23 cellular contexts compared by ENCODE assay signal in genomic region chr15:63084806-63085205, GRCh38. TPM values are rescaled to one million over a fixed set of nuclear protein-coding genes. Genes with fewer than 3 reads are reported as not detected.
A peak's percentile ranks its signal among the peaks of the same experiment; 100 is the strongest.
DNase-seq lines count a peak whose midpoint lies in the region; ATAC-seq, FAIRE-seq and TF ChIP-seq lines count a peak whose summit lies in the region.
"Had no signal": no experiment of that assay in that cellular context is flagged by ENCODE, and none has a peak within 500 bp of the region (broad histone marks: within the 10 kb centered on the region; RNA-seq: fewer than 3 reads in every experiment).

No MANE protein-coding gene starts in this region.

- POLR2A ChIA-PET in A549 (lab: Yijun Ruan, JAX): no interaction called here
- POLR2A ChIA-PET in IMR-90 (lab: Charles Lee; ENCODE audit: unreplicated experiment): no interaction called here
- POLR2A ChIA-PET in HepG2 (lab: Yijun Ruan, JAX): interaction anchor here (0.8 kb wide), 1 partner anchor 36 kb away, joined by 3 read pairs; no protein-coding TSS in a partner anchor

- no peak overlapping the region for H2AK9ac ChIP-seq in IMR-90 (replicated peaks; ENCODE audit: low read depth, low read length, poor library complexity)

- FAIRE-seq in A549 (lab: Jason Lieb, UNC) (no peak), HepG2 (lab: Jason Lieb, UNC) (no peak)
- FAIRE-seq: A204.1, G401.6, GM12892, GM19239, H1 had no signal

- H4K5ac ChIP-seq in IMR-90 (ENCODE audit: low read depth, low read length): no peak overlapping the region

- H2AFZ ChIP-seq in IMR-90 (replicated peaks; ENCODE audit: low read length, poor library complexity): no peak overlapping the region
- H2AFZ ChIP-seq in HepG2 (ENCODE audit: low read length): no peak overlapping the region
- H2AFZ ChIP-seq: GM23248 had no signal

- no peak for TF ChIP-seq CTCF in A549 (IDR thresholded peaks at IDR 0.05)
- no peak for TF ChIP-seq CTCF in IMR-90 (conservative IDR thresholded peaks at IDR 0.05; ENCODE audit: low read depth, low read length)
- no peak for TF ChIP-seq CTCF in HepG2 (CRISPR knock-in tag; IDR thresholded peaks at IDR 0.05)

- H3K79me1 ChIP-seq in IMR-90 (ENCODE audit: low read depth in 1 of 2, low read length in 2 of 2): peaks cover 0 to 6% of the 10 kb centered on the region in 2 experiments; a peak in 1 of 4 replicates

- no TSS peak for BruUV-seq in IMR-90 (replicated peaks; lab: Mats Ljungman, UMichigan)
- BruUV-seq in HepG2 (replicated peaks; lab: Mats Ljungman, UMichigan): no TSS peak

- no peaks in the 10 kb centered on the region for H3K9me3 ChIP-seq in A549
- no peaks in the 10 kb centered on the region for H3K9me3 ChIP-seq in IMR-90 (ENCODE audit: control insufficient read depth, insufficient read depth, low read length)
- no peaks in the 10 kb centered on the region for H3K9me3 ChIP-seq in HepG2 (ENCODE audit: low read length)
- H3K9me3 ChIP-seq: BE2C; BLaER1 treated with 17β-estradiol and CSF1 and Interleukin-3, amounts not matched to agents 10 nM and 100 nM had no signal

- no peak overlapping the region for H4K91ac ChIP-seq in IMR-90 (ENCODE audit: insufficient read depth, low read depth, low read length)

- H3K4ac ChIP-seq in IMR-90 (ENCODE audit: low read depth, low read length): no peak overlapping the region

- intact Hi-C loops in IMR-90 (cut with micrococcal nuclease) (no loop called here), HepG2 (cut with micrococcal nuclease; ENCODE audit: unreplicated experiment) (no loop called here)

- TF ChIP-seq POLR2A in A549 (IDR thresholded peaks at IDR 0.05; ENCODE audit: low read length) (no peak), IMR-90 (IDR thresholded peaks at IDR 0.05; ENCODE audit: low read depth, low read length) (no peak), HepG2 (IDR thresholded peaks at IDR 0.05; ENCODE audit: insufficient read depth in 1 of 2, low read depth in 2 of 2, low read length in 2 of 2) (no peak)

- H3K23ac ChIP-seq in IMR-90 (ENCODE audit: low read depth, low read length): no peak overlapping the region

- TF ChIP-seq EP300 in A549 (IDR thresholded peaks at IDR 0.05) (no peak), HepG2 (IDR thresholded peaks at IDR 0.05; ENCODE audit: low read depth in 2 of 2, low read length in 2 of 2) (no peak), HepG2 (CRISPR knock-in tag; IDR thresholded peaks at IDR 0.05; ENCODE audit: borderline replicate concordance) (no peak)

- H3K9ac ChIP-seq in IMR-90 (ENCODE audit: low read depth, low read length) (no peak overlapping the region), HepG2 (ENCODE audit: insufficient read depth, low read depth, low read length) (no peak overlapping the region)
- H3K9ac ChIP-seq: BLaER1 treated with 17β-estradiol and CSF1 and Interleukin-3, amounts not matched to agents 10 nM and 100 nM; GM23248 had no signal

- in situ Hi-C loops in IMR-90 (cut with MboI; ENCODE audit: low sequenced_read_pairs): no loop called here
- in situ Hi-C loops in HepG2 (cut with HindIII; ENCODE audit: extremely low pct_ligation_motif_present, low pct_unique_long_range_greater_than_20kb): no loop called here

- TF ChIP-seq RAD21 in A549 (conservative IDR thresholded peaks at IDR 0.05 in 1 of 2, IDR thresholded peaks at IDR 0.05 in 1 of 2) (no peak), IMR-90 (IDR thresholded peaks at IDR 0.05; ENCODE audit: low read length) (no peak), HepG2 (CRISPR knock-in tag; IDR thresholded peaks at IDR 0.05) (no peak)

- H4K8ac ChIP-seq in IMR-90 (ENCODE audit: low read depth in 2 of 2, low read length in 2 of 2): no peak overlapping the region

- 84% methylated on average over 1 of the region's 1 CpG for WGBS in A549 (ENCODE audit: missing lambda C conversion rate)
- WGBS in IMR-90 (ENCODE audit: extremely low coverage in 2 of 2, insufficient read length in 1 of 2), 2 experiments: no CpG with 5 or more reads among the region's 1 CpG
- WGBS in HepG2 (ENCODE audit: low lambda C conversion rate): 90% methylated on average over 1 of the region's 1 CpG

- H2BK20ac ChIP-seq in IMR-90 (ENCODE audit: low read depth, low read length): peak overlapping the region; percentile 28; the same call in 1 of the 2 replicates

- no peaks in the 10 kb centered on the region for H4K20me1 ChIP-seq in IMR-90 (ENCODE audit: insufficient read depth, low read length)
- no peaks in the 10 kb centered on the region for H4K20me1 ChIP-seq in HepG2 (ENCODE audit: insufficient read depth, low read length)
- H4K20me1 ChIP-seq: BLaER1 treated with 17β-estradiol and CSF1 and Interleukin-3, amounts not matched to agents 10 nM and 100 nM had no signal

- 0 out of 2 replicates have a peak overlapping the region, but pooled peaks have one; percentile 16 for H2AK5ac ChIP-seq in IMR-90 (ENCODE audit: low read depth, low read length)

- no peak overlapping the region for H3K4me3 ChIP-seq in A549
- H3K4me3 ChIP-seq in IMR-90 (ENCODE audit: insufficient read depth, low read depth, low read length): no peak overlapping the region
- H3K4me3 ChIP-seq in HepG2 (replicated peaks in 1 of 3; ENCODE audit: insufficient read depth in 1 of 3, low read depth in 2 of 3, low read length in 3 of 3): no peak overlapping the region
- H3K4me3 ChIP-seq: BLaER1 treated with 17β-estradiol and CSF1 and Interleukin-3, amounts not matched to agents 10 nM and 100 nM; GM23248 had no signal

- no peaks in the 10 kb centered on the region for H3K27me3 ChIP-seq in IMR-90 (ENCODE audit: control insufficient read depth, insufficient read depth, low read length)
- no peaks in the 10 kb centered on the region for H3K27me3 ChIP-seq in HepG2 (ENCODE audit: control insufficient read depth in 1 of 2, insufficient read depth in 2 of 2, low read length in 2 of 2)
- H3K27me3 ChIP-seq: BE2C; BLaER1 treated with 17β-estradiol and CSF1 and Interleukin-3, amounts not matched to agents 10 nM and 100 nM had no signal

- CTCF ChIA-PET in A549 (lab: Yijun Ruan, JAX) (interaction anchor here (2.2 to 50.6 kb wide), 3 partner anchors 6 to 343 kb away, joined by 4 to 1136 read pairs (median 1136); partner anchors contain the start of gene TPM1), IMR-90 (lab: Yijun Ruan, JAX) (no interaction called here), HepG2 (lab: Yijun Ruan, JAX; ENCODE audit: low intra/inter-chr PET ratio, low total read pairs) (no interaction called here)

- H3K18ac ChIP-seq in IMR-90 (ENCODE audit: low read depth, low read length): no peak overlapping the region

- H3K9me1 ChIP-seq in IMR-90 (ENCODE audit: insufficient read depth, low read length): peaks cover 22% of the 10 kb centered on the region

- H3K27ac ChIP-seq in A549: peak overlapping the region; percentile 25 to 84; a peak in 5 of 6 replicates
- H3K27ac ChIP-seq in IMR-90 (ENCODE audit: insufficient read depth, low read length): no peak overlapping the region
- H3K27ac ChIP-seq in HepG2 (ENCODE audit: extremely low read length, insufficient read depth, low read length): no peak overlapping the region
- H3K27ac ChIP-seq: 22Rv1; BLaER1 treated with 17β-estradiol and CSF1 and Interleukin-3, amounts not matched to agents 10 nM and 100 nM; GM23248 had no signal

- no peak overlapping the region for H3K14ac ChIP-seq in IMR-90 (replicated peaks; ENCODE audit: low read depth, low read length)

- no peak overlapping the region for H2BK120ac ChIP-seq in IMR-90 (ENCODE audit: low read depth, low read length)

- H2BK15ac ChIP-seq in IMR-90 (ENCODE audit: low read depth, low read length): no peak overlapping the region

- dilution Hi-C loops in IMR-90 (cut with HindIII; ENCODE audit: low sequenced_read_pairs, unreplicated experiment): no loop called here

- H2BK5ac ChIP-seq in IMR-90 (ENCODE audit: low read depth, low read length, poor library complexity, severe bottlenecking): no peak overlapping the region

- H3K4me2 ChIP-seq in A549 (no peak overlapping the region), IMR-90 (ENCODE audit: low read depth, low read length) (no peak overlapping the region), HepG2 (ENCODE audit: low read depth, low read length) (no peak overlapping the region)
- H3K4me2 ChIP-seq: BLaER1 treated with 17β-estradiol and CSF1 and Interleukin-3, amounts not matched to agents 10 nM and 100 nM had no signal

- H3K4me1 ChIP-seq in A549: peaks cover 76% of the 10 kb centered on the region
- H3K4me1 ChIP-seq in IMR-90 (ENCODE audit: control insufficient read depth, insufficient read depth, low read length): peaks cover 34% of the 10 kb centered on the region
- H3K4me1 ChIP-seq in HepG2 (ENCODE audit: insufficient read depth, low read length): peaks cover 92% of the 10 kb centered on the region

- no peak overlapping the region for H3K56ac ChIP-seq in IMR-90 (ENCODE audit: extremely low read depth, insufficient read depth, low read length)

- no peaks in the 10 kb centered on the region for H3K36me3 ChIP-seq in IMR-90 (ENCODE audit: control insufficient read depth, insufficient read depth, low read length)
- no peaks in the 10 kb centered on the region for H3K36me3 ChIP-seq in HepG2 (replicated peaks in 1 of 2; ENCODE audit: control insufficient read depth in 1 of 2, insufficient read depth in 2 of 2, low read length in 2 of 2)
- H3K36me3 ChIP-seq: BE2C; BLaER1 treated with 17β-estradiol and CSF1 and Interleukin-3, amounts not matched to agents 10 nM and 100 nM had no signal

- ATAC-seq in A549: no peak
- ATAC-seq in IMR-90 (ENCODE audit: low read depth): no peak
- no peak for ATAC-seq in HepG2
- ATAC-seq in GM18520 (IDR thresholded peaks at IDR 0.05; ENCODE audit: unreplicated experiment): no peak
- ATAC-seq: HCT116 had no signal

- H3K79me2 ChIP-seq in HepG2 (ENCODE audit: insufficient read depth, low read length): no peaks in the 10 kb centered on the region

- DNase-seq in A549 (ENCODE audit: low read depth in 1 of 2, low spot score in 1 of 2): no peak
- DNase-seq in IMR-90: no peak
- DNase-seq in HepG2 (ENCODE audit: low spot score): no peak
- DNase-seq in activated T-cell treated with anti-CD3 and anti-CD28 coated beads, Interleukin-2, amount 50 U/mL, for 1 hour: no peak
- no peak for DNase-seq in activated gamma-delta T cell treated with Interleukin-2 at 50 U/mL for 16 hours
- DNase-seq: ACHN; AML-193; BE2C; Calu3; CD4-positive, alpha-beta T cell; CD8-positive, alpha-beta memory T cell; DND-41; GM23248; H7 had no signal

RNA-seq across cellular contexts. Expression of gene LACTB, which starts 36.9 kb away (rescaled TPM):
- polyA plus RNA-seq in A549 (2011; rRNA removed): 31.0 and 59.6 TPM in 2 replicates
- 27.8 and 29.8 TPM in 2 replicates for polyA plus RNA-seq in A549 (2012; cell fraction: cytosol; rRNA removed)
- polyA plus RNA-seq in A549 (2012; cell fraction: nucleus; rRNA removed): 16.7 and 18.5 TPM in 2 replicates
- 56.5 to 69.8 TPM (median 56.7 TPM) in 3 replicates for polyA plus RNA-seq in A549 (2017; fragmentation: RNase III; extraction: RNeasy Plus Mini Kit Qiagen cat#74134 plus additional on column Dnase treatment)
- polyA minus RNA-seq in A549 (2011; rRNA and poly(A)+ RNA removed): 8.8 and 9.4 TPM in 2 replicates
- 12.9 and 41.7 TPM in 2 replicates for total RNA-seq in IMR-90 (2012; rRNA removed)
- 31.0 and 32.7 TPM in 2 replicates for polyA plus RNA-seq in IMR-90 (2012; rRNA removed)
- polyA plus RNA-seq in IMR-90 (2012; cell fraction: cytosol; rRNA removed): 11.5 and 15.9 TPM in 2 replicates
- polyA plus RNA-seq in IMR-90 (2012; cell fraction: nucleus; rRNA removed; ENCODE audit: low replicate concordance): 11.3 and 22.6 TPM in 2 replicates
- 23.0 and 31.0 TPM in 2 replicates for total RNA-seq in HepG2 (2016; rRNA removed; fragmentation: Illumina TruSeq; extraction: Trizol)
- total RNA-seq in HepG2 (2016; cell fraction: cytosol; rRNA removed; fragmentation: Illumina TruSeq; extraction: Trizol; ENCODE audit: low read depth): 2.6 and 4.7 TPM in 2 replicates
- 20.3 and 27.6 TPM in 2 replicates for total RNA-seq in HepG2 (2016; cell fraction: insoluble cytoplasmic fraction; rRNA removed; fragmentation: Illumina TruSeq; extraction: Trizol)
- total RNA-seq in HepG2 (2016; cell fraction: membrane; rRNA removed; fragmentation: Illumina TruSeq; extraction: Trizol): 6.4 and 8.7 TPM in 2 replicates
- total RNA-seq in HepG2 (2016; cell fraction: nucleus; rRNA removed; fragmentation: Illumina TruSeq; extraction: Trizol): 10.8 and 14.7 TPM in 2 replicates
- polyA plus RNA-seq in HepG2 (2011; rRNA removed): 12.2 and 14.8 TPM in 2 replicates
- 7.4 and 10.0 TPM in 2 replicates for polyA plus RNA-seq in HepG2 (2011; cell fraction: cytosol; rRNA removed)
- 4.0 and 4.7 TPM in 2 replicates for polyA plus RNA-seq in HepG2 (2011; cell fraction: nucleus; rRNA removed)
- 18.6 and 25.3 TPM in 2 replicates for polyA plus RNA-seq in HepG2 (2012)
- 2.1 and 2.8 TPM in 2 replicates for polyA plus RNA-seq in HepG2 (2016; cell fraction: cytosol; fragmentation: Illumina TruSeq; extraction: Trizol; ENCODE audit: low read depth)
- polyA plus RNA-seq in HepG2 (2016; cell fraction: insoluble cytoplasmic fraction; fragmentation: Illumina TruSeq; extraction: Trizol; ENCODE audit: low read depth): 27.4 and 33.8 TPM in 2 replicates
- polyA plus RNA-seq in HepG2 (2016; cell fraction: membrane; fragmentation: Illumina TruSeq; extraction: Trizol; ENCODE audit: low read depth): 4.7 and 5.9 TPM in 2 replicates
- polyA plus RNA-seq in HepG2 (2016; cell fraction: nucleus; fragmentation: Illumina TruSeq; extraction: Trizol; ENCODE audit: insufficient read depth, low read depth): 13.9 and 15.3 TPM in 2 replicates
- 2.3 and 2.8 TPM in 2 replicates for polyA minus RNA-seq in HepG2 (2011; rRNA and poly(A)+ RNA removed; ENCODE audit: low replicate concordance)
- polyA minus RNA-seq in HepG2 (2011; cell fraction: cytosol; rRNA and poly(A)+ RNA removed): 8.0 and 8.3 TPM in 2 replicates
- polyA minus RNA-seq in HepG2 (2011; cell fraction: nucleus; rRNA and poly(A)+ RNA removed): 10.9 and 15.3 TPM in 2 replicates

RNA-seq across cellular contexts. Expression of gene TPM1, which starts 42.3 kb away (rescaled TPM):
- polyA plus RNA-seq in A549 (2011; rRNA removed): 777 and 894 TPM in 2 replicates
- polyA plus RNA-seq in A549 (2012; cell fraction: cytosol; rRNA removed): 824 and 915 TPM in 2 replicates
- polyA plus RNA-seq in A549 (2012; cell fraction: nucleus; rRNA removed): 678 and 876 TPM in 2 replicates
- polyA plus RNA-seq in A549 (2017; fragmentation: RNase III; extraction: RNeasy Plus Mini Kit Qiagen cat#74134 plus additional on column Dnase treatment): 954 to 1,229 TPM (median 1,043 TPM) in 3 replicates
- 537 and 670 TPM in 2 replicates for polyA minus RNA-seq in A549 (2011; rRNA and poly(A)+ RNA removed)
- 661 and 997 TPM in 2 replicates for total RNA-seq in IMR-90 (2012; rRNA removed)
- 1,566 and 1,623 TPM in 2 replicates for polyA plus RNA-seq in IMR-90 (2012; rRNA removed)
- polyA plus RNA-seq in IMR-90 (2012; cell fraction: cytosol; rRNA removed): 700 and 932 TPM in 2 replicates
- polyA plus RNA-seq in IMR-90 (2012; cell fraction: nucleus; rRNA removed; ENCODE audit: low replicate concordance): 972 and 2,415 TPM in 2 replicates
- total RNA-seq in HepG2 (2016; rRNA removed; fragmentation: Illumina TruSeq; extraction: Trizol): 98.9 and 113 TPM in 2 replicates
- 49.9 and 54.7 TPM in 2 replicates for total RNA-seq in HepG2 (2016; cell fraction: cytosol; rRNA removed; fragmentation: Illumina TruSeq; extraction: Trizol; ENCODE audit: low read depth)
- 98.4 and 114 TPM in 2 replicates for total RNA-seq in HepG2 (2016; cell fraction: insoluble cytoplasmic fraction; rRNA removed; fragmentation: Illumina TruSeq; extraction: Trizol)
- total RNA-seq in HepG2 (2016; cell fraction: membrane; rRNA removed; fragmentation: Illumina TruSeq; extraction: Trizol): 81.1 and 86.7 TPM in 2 replicates
- total RNA-seq in HepG2 (2016; cell fraction: nucleus; rRNA removed; fragmentation: Illumina TruSeq; extraction: Trizol): 75.6 and 78.8 TPM in 2 replicates
- polyA plus RNA-seq in HepG2 (2011; rRNA removed): 92.4 and 109 TPM in 2 replicates
- 45.6 and 56.5 TPM in 2 replicates for polyA plus RNA-seq in HepG2 (2011; cell fraction: cytosol; rRNA removed)
- polyA plus RNA-seq in HepG2 (2011; cell fraction: nucleus; rRNA removed): 245 and 247 TPM in 2 replicates
- polyA plus RNA-seq in HepG2 (2012): 72.3 and 73.8 TPM in 2 replicates
- 39.7 and 50.0 TPM in 2 replicates for polyA plus RNA-seq in HepG2 (2016; cell fraction: cytosol; fragmentation: Illumina TruSeq; extraction: Trizol; ENCODE audit: low read depth)
- polyA plus RNA-seq in HepG2 (2016; cell fraction: insoluble cytoplasmic fraction; fragmentation: Illumina TruSeq; extraction: Trizol; ENCODE audit: low read depth): 112 and 120 TPM in 2 replicates
- polyA plus RNA-seq in HepG2 (2016; cell fraction: membrane; fragmentation: Illumina TruSeq; extraction: Trizol; ENCODE audit: low read depth): 59.4 and 60.5 TPM in 2 replicates
- polyA plus RNA-seq in HepG2 (2016; cell fraction: nucleus; fragmentation: Illumina TruSeq; extraction: Trizol; ENCODE audit: insufficient read depth, low read depth): 97.1 and 98.9 TPM in 2 replicates
- polyA minus RNA-seq in HepG2 (2011; rRNA and poly(A)+ RNA removed; ENCODE audit: low replicate concordance): 56.1 and 110 TPM in 2 replicates
- polyA minus RNA-seq in HepG2 (2011; cell fraction: cytosol; rRNA and poly(A)+ RNA removed): 22.5 and 29.1 TPM in 2 replicates
- 274 and 286 TPM in 2 replicates for polyA minus RNA-seq in HepG2 (2011; cell fraction: nucleus; rRNA and poly(A)+ RNA removed)

Comparison
In these comparisons a context has a peak if more than half of its experiments do, and no peak if none do; other contexts are left out.
1. H3K27ac ChIP-seq: peak in A549 (2 of 2); none in IMR-90 (single experiment) and HepG2 (single experiment).